ENCODE assay signal across 22 cellular contexts in the genomic region with DNA sequence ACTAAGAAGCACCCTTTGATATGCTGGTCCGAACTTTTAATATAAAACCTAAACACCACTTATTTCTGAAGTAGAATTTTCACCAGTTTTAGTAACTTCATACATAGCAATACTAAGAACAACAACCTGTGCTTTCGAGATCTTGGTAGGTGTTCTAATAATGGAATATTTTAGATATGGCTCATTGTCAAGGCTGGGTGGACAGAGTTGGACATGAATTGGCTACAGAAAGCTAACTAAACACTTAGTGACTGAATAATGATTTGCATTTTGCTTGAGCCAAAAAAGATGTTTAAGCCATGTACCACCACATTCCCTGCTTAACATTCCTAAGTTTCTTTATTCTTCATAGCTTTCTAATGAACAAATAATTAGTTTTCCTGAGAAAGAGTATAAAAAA.
"Had no signal": no experiment of that assay in that cellular context is flagged by ENCODE, and none has a peak within 500 bp of the region (broad histone marks: within the 10 kb centered on the region; RNA-seq: fewer than 3 reads in every experiment).

No MANE protein-coding gene starts in this region.

- H3K27me3 ChIP-seq: right atrium auricular region, right lobe of liver, tibial nerve, uterus had no signal

- H3K27ac ChIP-seq: left ventricle myocardium inferior, parathyroid adenoma, psoas muscle, right atrium auricular region, right lobe of liver, tibial nerve, uterus had no signal

- H3K9me3 ChIP-seq: left ventricle myocardium inferior, mucosa of descending colon, psoas muscle, right atrium auricular region, right lobe of liver, tibial nerve, uterus had no signal

- H3K4me1 ChIP-seq: left ventricle myocardium inferior, parathyroid adenoma, psoas muscle, right lobe of liver, uterus had no signal

- DNase-seq: hippocampal formation; islet precursor cell; left ventricle myocardium inferior; mesendoderm; mucosa of descending colon; naive thymus-derived CD4-positive, alpha-beta T cell; nucleus accumbens; psoas muscle; right lobe of liver; stimulated activated CD4-positive, alpha-beta T cell treated with anti-CD3 and anti-CD28 coated beads, Interleukin-1b, Interleukin-23, amount 100 ng/mL, for 48 hours; stimulated activated CD4-positive, alpha-beta T cell treated with anti-CD3 and anti-CD28 coated beads, Interleukin-2, amount 100 ng/mL, for 48 hours; stimulated activated CD4-positive, alpha-beta T cell treated with anti-CD3 and anti-CD28 coated beads, Interleukin-4, amount 100 ng/mL, for 4 hours; stimulated activated CD8-positive, alpha-beta memory T cell treated with anti-CD3 and anti-CD28 coated beads, Interleukin-4, amount 100 ng/mL, for 48 hours; stimulated activated naive CD4-positive, alpha-beta T cell treated with Interleukin-2 at 50 U/mL for 16 hours; stimulated activated naive CD8-positive, alpha-beta T cell treated with anti-CD3 and anti-CD28 coated beads, Interleukin-15, amount 100 ng/mL, for 72 hours; substantia nigra; uterus had no signal

- H3K4me3 ChIP-seq: left ventricle myocardium inferior, lung, mucosa of descending colon, psoas muscle, right atrium auricular region, right lobe of liver, smooth muscle cell, tibial nerve, uterus had no signal

- H3K36me3 ChIP-seq: left ventricle myocardium inferior, right atrium auricular region, right lobe of liver, tibial nerve, uterus had no signal
